ENCODE assay signal across 9 cellular contexts in the genomic region with DNA sequence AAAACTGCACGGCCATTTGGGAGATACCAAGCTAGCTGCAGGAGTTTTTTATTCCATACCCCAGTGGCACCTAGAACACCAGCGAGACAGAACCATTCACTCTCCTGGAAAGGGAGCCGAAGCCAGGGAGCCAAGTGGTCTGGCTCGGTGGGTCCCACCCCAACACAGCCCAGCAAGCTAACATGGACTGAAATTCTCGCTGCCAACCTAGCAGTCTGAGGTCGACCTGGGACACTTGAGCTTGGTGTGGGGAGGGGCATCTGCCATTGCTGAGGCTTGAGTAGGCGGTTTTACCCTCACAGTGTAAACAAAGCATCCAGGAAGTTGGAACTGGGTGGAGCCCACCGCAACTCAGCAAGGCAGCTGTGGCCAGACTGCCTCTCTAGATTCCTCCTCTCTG.
DNase-seq lines count a peak whose midpoint lies in the region.
"Had no signal": no experiment of that assay in that cellular context is flagged by ENCODE, and none has a peak within 500 bp of the region (broad histone marks: within the 10 kb centered on the region; RNA-seq: fewer than 3 reads in every experiment).

No MANE protein-coding gene starts in this region.

- H3K4me1 ChIP-seq in GM23248 (ENCODE audit: insufficient read depth): no peaks in the 10 kb centered on the region

- H3K79me2 ChIP-seq in GM23248 (ENCODE audit: insufficient read depth): no peaks in the 10 kb centered on the region

- H2AFZ ChIP-seq in GM23248: no peak overlapping the region

- H4K20me1 ChIP-seq in GM23248 (ENCODE audit: insufficient read depth): no peaks in the 10 kb centered on the region

- H3K9me2 ChIP-seq in GM23248 (ENCODE audit: insufficient read depth): no peaks in the 10 kb centered on the region

- no peak overlapping the region for H3K27ac ChIP-seq in GM23248

- no peak overlapping the region for H3K4me2 ChIP-seq in GM23248 (ENCODE audit: unreplicated experiment)

- in situ Hi-C loops in GM23248 (cut with MboI): no loop called here

- peaks cover 4% of the 10 kb centered on the region; the same call in 1 of the 2 replicates for H3K27me3 ChIP-seq in GM23248 (replicated peaks; ENCODE audit: insufficient read depth)

- H3K9me3 ChIP-seq in GM23248 (ENCODE audit: low read depth): no peaks in the 10 kb centered on the region

- 67 to 70% methylated on average over 8 of the region's 8 CpGs for WGBS in GM23248 (ENCODE audit: low coverage in 1 of 2, low lambda C conversion rate in 2 of 2, missing lambda C conversion rate in 2 of 2), 2 experiments

- H3K4me3 ChIP-seq in GM23248: no peak overlapping the region

- H3F3A ChIP-seq in GM23248 (ENCODE audit: insufficient read depth): no peaks in the 10 kb centered on the region

- no peaks in the 10 kb centered on the region for H3K36me3 ChIP-seq in GM23248 (ENCODE audit: low read depth)

- DNase-seq in NCI-H146 (lab: John Stamatoyannopoulos, UW) (peak; percentile 5), NCI-H146 treated with DMSO at 0.1 percent for 48 hours (lab: John Stamatoyannopoulos, UW; ENCODE audit: unreplicated experiment) (no peak), RPMI7951 (ENCODE audit: low read depth) (peak; percentile 13), NK-92 (lab: John Stamatoyannopoulos, UW; ENCODE audit: unreplicated experiment) (no peak), GM23248 (no peak), dedifferentiated amniotic fluid mesenchymal stem cell (ENCODE audit: extremely low spot score) (no peak)
- peak; percentile 79 for DNase-seq in activated effector memory CD4-positive, alpha-beta T cell treated with anti-CD3 and anti-CD28 coated beads, Interleukin-2, amount 50 U/mL, for 16 hours
- DNase-seq in stimulated activated CD8-positive, alpha-beta memory T cell treated with anti-CD3 and anti-CD28 coated beads, Interleukin-12 subunit alpha, Interleukin-12 subunit beta, amount 100 ng/mL, for 1 hour (ENCODE audit: low read depth): peak; percentile 39
- DNase-seq: NCI-H510A had no signal

- no peak overlapping the region for H3K9ac ChIP-seq in GM23248

Comparison
In these comparisons a context has a peak if more than half of its experiments do, and no peak if none do; other contexts are left out.
1. DNase-seq: peak in NCI-H146 (single experiment), RPMI7951 (single experiment), activated effector memory CD4-positive, alpha-beta T cell treated with anti-CD3 and anti-CD28 coated beads, Interleukin-2, amount 50 U/mL, for 16 hours (single experiment) and stimulated activated CD8-positive, alpha-beta memory T cell treated with anti-CD3 and anti-CD28 coated beads, Interleukin-12 subunit alpha, Interleukin-12 subunit beta, amount 100 ng/mL, for 1 hour (single experiment); none in NCI-H146 treated with DMSO at 0.1 percent for 48 hours (single experiment), NK-92 (single experiment), GM23248 (single experiment) and dedifferentiated amniotic fluid mesenchymal stem cell (single experiment).